ENCODE assay signal across 8 cellular contexts in the genomic region with DNA sequence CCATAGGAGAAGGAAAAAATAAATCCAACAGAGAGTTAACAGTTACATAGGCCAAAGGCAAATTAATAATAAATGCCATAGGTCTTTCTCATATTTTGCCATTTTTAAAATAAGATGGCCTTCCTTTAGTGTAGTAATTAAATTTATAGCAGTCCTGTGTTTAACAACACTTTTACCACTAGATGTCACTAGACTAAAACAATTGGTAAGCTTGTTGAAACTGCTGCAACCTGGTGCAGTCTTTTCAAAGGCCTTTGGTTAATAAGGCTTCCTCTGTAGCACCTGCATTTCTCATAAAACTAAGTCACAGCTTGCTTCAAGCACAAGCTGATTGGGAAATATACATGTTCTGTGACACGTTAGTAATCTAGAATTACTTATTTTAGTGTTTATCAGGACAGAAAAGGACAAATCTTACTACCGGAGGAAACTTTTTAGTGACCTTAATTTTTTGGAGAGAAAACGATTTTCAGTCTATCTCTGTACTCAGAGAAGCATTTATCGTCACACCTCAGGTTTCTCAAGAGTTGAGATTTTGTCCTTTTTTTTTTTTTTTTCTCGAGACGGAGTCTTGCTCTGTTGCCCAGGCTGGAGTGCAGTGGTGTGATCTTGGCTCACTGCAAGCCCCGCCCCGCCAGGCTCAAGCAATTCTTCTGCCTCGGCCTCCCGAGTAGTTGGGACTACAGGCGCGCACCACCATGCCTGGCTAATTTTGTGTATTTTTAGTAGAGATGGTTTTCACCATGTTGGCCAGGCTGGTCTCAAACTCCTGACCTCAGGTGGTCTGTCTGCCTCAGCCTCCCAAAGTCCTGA. TPM values are rescaled to one million over a fixed set of nuclear protein-coding genes. Genes with fewer than 3 reads are reported as not detected.
DNase-seq lines count a peak whose midpoint lies in the region; ATAC-seq, FAIRE-seq and TF ChIP-seq lines count a peak whose summit lies in the region.

No MANE protein-coding gene starts in this region.

- no peaks in the 10 kb centered on the region for H3K27me3 ChIP-seq in BJ (ENCODE audit: control insufficient read depth, insufficient read depth, low read length)
- no peaks in the 10 kb centered on the region for H3K27me3 ChIP-seq in breast epithelium

- H3K9me2 ChIP-seq in OCI-LY7 (ENCODE audit: insufficient read depth, low read length): no peaks in the 10 kb centered on the region

- peak; percentile 94 for FAIRE-seq in kidney (lab: Jason Lieb, UNC)

- DNase-seq in BJ (ENCODE audit: low read depth) (no peak), OCI-LY7 (ENCODE audit: low spot score) (peak; percentile 87), breast epithelium (ENCODE audit: low spot score in 2 of 2) (no peak), kidney (no peak), superior temporal gyrus (ENCODE audit: extremely low spot score) (peak; percentile 95), mesenteric fat pad (ENCODE audit: low spot score) (no peak)

- H3K9me3 ChIP-seq in OCI-LY7 (ENCODE audit: low read length) (no peaks in the 10 kb centered on the region), breast epithelium (no peaks in the 10 kb centered on the region), kidney (ENCODE audit: control insufficient read depth in 1 of 2, low read length in 2 of 2) (no peaks in the 10 kb centered on the region)

- TF ChIP-seq POLR2A in breast epithelium (IDR thresholded peaks at IDR 0.05): no peak

- POLR2A ChIA-PET in BJ (lab: Charles Lee) (interaction anchor here (0.6 kb wide), 1 partner anchor 340 kb away, joined by 6 read pairs; no protein-coding TSS in a partner anchor), OCI-LY7 (lab: Charles Lee) (interaction anchor here (0.6 to 0.9 kb wide), 2 partner anchors 19 to 190 kb away, joined by 3 to 5 read pairs; no protein-coding TSS in a partner anchor)

- CTCF ChIA-PET in BJ (lab: Yijun Ruan, JAX): interaction anchor here (0.7 to 6.0 kb wide), 17 partner anchors 9 to 359 kb away, joined by 3 to 63 read pairs (median 4); a partner anchor contains a TSS
- CTCF ChIA-PET in OCI-LY7 (lab: Charles Lee; ENCODE audit: unreplicated experiment): interaction anchor here (0.6 to 1.3 kb wide), 2 partner anchors 179 to 307 kb away, joined by 3 to 5 read pairs; no protein-coding TSS in a partner anchor

- no TSS peak for BruUV-seq in OCI-LY7 (replicated peaks; lab: Mats Ljungman, UMichigan)

- peak; percentile 63 for ATAC-seq in GM18502 (IDR thresholded peaks at IDR 0.05; ENCODE audit: poor library complexity, unreplicated experiment)

- H3K4me2 ChIP-seq in OCI-LY7 (ENCODE audit: low read length): no peak overlapping the region

- H3K4me3 ChIP-seq in BJ (ENCODE audit: low read depth, low read length): no peak overlapping the region
- H3K4me3 ChIP-seq in OCI-LY7 (ENCODE audit: low read depth, low read length, poor library complexity, severe bottlenecking): no peak overlapping the region
- H3K4me3 ChIP-seq in breast epithelium: no peak overlapping the region
- no peak overlapping the region for H3K4me3 ChIP-seq in kidney (ENCODE audit: low read length in 2 of 2)

- TF ChIP-seq CTCF in BJ (IDR thresholded peaks at IDR 0.05; ENCODE audit: insufficient read depth, low read depth, low read length): peak; percentile 55
- peak; percentile 75 for TF ChIP-seq CTCF in LNCAP (IDR thresholded peaks at IDR 0.05)
- TF ChIP-seq CTCF in OCI-LY7 (conservative IDR thresholded peaks at IDR 0.05; ENCODE audit: low read length): peak; percentile 93
- TF ChIP-seq CTCF in breast epithelium (IDR thresholded peaks at IDR 0.05): peak; percentile 81 to 83 (median 83)
- peak; percentile 82 for TF ChIP-seq CTCF in kidney (IDR thresholded peaks at IDR 0.05; ENCODE audit: borderline replicate concordance, extremely low read depth, insufficient read depth)

- no peaks in the 10 kb centered on the region for H3K36me3 ChIP-seq in BJ (ENCODE audit: control insufficient read depth, insufficient read depth, low read length)
- no peaks in the 10 kb centered on the region for H3K36me3 ChIP-seq in OCI-LY7 (ENCODE audit: insufficient read depth, low read length)
- H3K36me3 ChIP-seq in breast epithelium: no peaks in the 10 kb centered on the region
- H3K36me3 ChIP-seq in kidney (ENCODE audit: control insufficient read depth in 1 of 2, insufficient read depth in 2 of 2, low read length in 2 of 2): no peaks in the 10 kb centered on the region

- H4K20me1 ChIP-seq in OCI-LY7 (ENCODE audit: insufficient read depth, low read length): no peaks in the 10 kb centered on the region

- no peak overlapping the region for H2AFZ ChIP-seq in OCI-LY7 (ENCODE audit: low read length)

- no peak overlapping the region for H3K9ac ChIP-seq in kidney (ENCODE audit: low read length in 2 of 2)

- H3K4me1 ChIP-seq in OCI-LY7 (ENCODE audit: insufficient read depth, low read length, poor library complexity, severe bottlenecking): no peaks in the 10 kb centered on the region
- no peaks in the 10 kb centered on the region for H3K4me1 ChIP-seq in breast epithelium
- H3K4me1 ChIP-seq in kidney (ENCODE audit: control insufficient read depth in 1 of 2, insufficient read depth in 1 of 2, low read depth in 1 of 2, low read length in 2 of 2): peaks cover 0 to 3% of the 10 kb centered on the region in 2 donors

- H3K27ac ChIP-seq in OCI-LY7 (ENCODE audit: low read depth, low read length, poor library complexity, severe bottlenecking) (no peak overlapping the region), breast epithelium (no peak overlapping the region), kidney (ENCODE audit: low read depth in 2 of 2, low read length in 2 of 2) (no peak overlapping the region)

- no peaks in the 10 kb centered on the region for H3K79me2 ChIP-seq in OCI-LY7 (ENCODE audit: insufficient read depth, low read depth, low read length)

- intact Hi-C loops in OCI-LY7 (cut with micrococcal nuclease; ENCODE audit: unreplicated experiment): loop anchor here (1.0 to 2.0 kb wide), 4 partner anchors 187 to 360 kb away; no protein-coding TSS in a partner anchor
- intact Hi-C loops in breast epithelium (cut with DNase I; ENCODE audit: low total_unique reads): loop anchor here (10.0 kb wide), 1 partner anchor 328 kb away; no protein-coding TSS in a partner anchor
- intact Hi-C loops in kidney (cut with DNase I): loop anchor here (10.0 kb wide), 3 partner anchors 188 to 328 kb away; a partner anchor contains a TSS

RNA-seq across cellular contexts. Expression of a gene that starts 20.0 kb away (rescaled TPM):
- 11.9 and 12.5 TPM in 2 replicates for polyA plus RNA-seq in BJ (2011; rRNA removed)
- polyA minus RNA-seq in BJ (2011; rRNA and poly(A)+ RNA removed): 10.7 and 16.3 TPM in 2 replicates
- 9.6 and 10.4 TPM in 2 replicates for total RNA-seq in OCI-LY7 (2014; rRNA removed; shearing (Covaris generic))
- 22.9 and 25.3 TPM in 2 replicates for total RNA-seq in OCI-LY7 (2022)
- 10 to 100 TPM; 13.5 to 20.3 (median 17.4) TPM for total RNA-seq in breast epithelium
- 14.0 TPM for total RNA-seq in kidney
- 11.2 TPM for polyA plus RNA-seq in kidney (ENCODE audit: insufficient read depth, low read depth, low replicate concordance)
- total RNA-seq in mesenteric fat pad: 11.2 TPM

RNA-seq across cellular contexts. Expression of a gene that starts 26.8 kb away (rescaled TPM):
- polyA plus RNA-seq in BJ (2011; rRNA removed) (2.4 and 3.4 TPM in 2 replicates), kidney (ENCODE audit: insufficient read depth, low read depth, low replicate concordance) (14.1 TPM)
- 1.2 and 1.4 TPM in 2 replicates for polyA minus RNA-seq in BJ (2011; rRNA and poly(A)+ RNA removed)
- total RNA-seq in OCI-LY7 (2014; rRNA removed; shearing (Covaris generic)): not detected in 2 replicates
- total RNA-seq in OCI-LY7 (2022) (0.17 TPM in 1 of 2 replicates, not detected in the other), breast epithelium (10 to 100 TPM; 16.3 to 24.9 (median 18.7) TPM), kidney (38.7 TPM), mesenteric fat pad (15.4 TPM)

Comparison
In these comparisons a context has a peak if more than half of its experiments do, and no peak if none do; other contexts are left out.
1. DNase-seq: peak in OCI-LY7 (single experiment) and superior temporal gyrus (single experiment); none in BJ (single experiment), breast epithelium (0 of 2), kidney (single experiment) and mesenteric fat pad (single experiment).
2. RNA of a gene that starts 26.8 kb away (total RNA-seq): 38.7 TPM in kidney (single experiment), 16.3 to 24.9 TPM in breast epithelium and 15.4 TPM in mesenteric fat pad (single experiment); 0.17 TPM in OCI-LY7; every median in the first group is over 10 times any median in the second.
3. Peak in every context shown above with its lines, with median percentiles within 50 percentile points of each other: CTCF ChIP-seq.